Comparison of ENCODE assay signal across 13 cellular contexts in genomic region chr3:50587806-50588758, GRCh38. TPM values are rescaled to one million over a fixed set of nuclear protein-coding genes. Genes with fewer than 3 reads are reported as not detected.
DNase-seq lines count a peak whose midpoint lies in the region; ATAC-seq and TF ChIP-seq lines count a peak whose summit lies in the region.
"Had no signal": no experiment of that assay in that cellular context is flagged by ENCODE, and none has a peak within 500 bp of the region (broad histone marks: within the 10 kb centered on the region; RNA-seq: fewer than 3 reads in every experiment).

No MANE protein-coding gene starts in this region.

- no peaks in the 10 kb centered on the region for H3K27me3 ChIP-seq in CD4-positive, CD25-positive, alpha-beta regulatory T cell (ENCODE audit: control insufficient read depth, insufficient read depth, low read length)

- intact Hi-C loops in natural killer cell (cut with micrococcal nuclease), result loop anchor here (2.0 kb wide), 1 partner anchor 15 kb away; no protein-coding TSS in a partner anchor

- H3K4me3 ChIP-seq in CD4-positive, CD25-positive, alpha-beta regulatory T cell (ENCODE audit: low read depth, low read length), result peak overlapping the region; percentile 24
- H3K4me3 ChIP-seq: skin epidermis had no signal

- TF ChIP-seq CTCF in natural killer cell (IDR thresholded peaks at IDR 0.05), result no peak

- peaks cover 12% of the 10 kb centered on the region for H3K36me3 Mint-ChIP-seq in CD4-positive, CD25-positive, alpha-beta regulatory T cell
- no peaks in the 10 kb centered on the region for H3K36me3 Mint-ChIP-seq in natural killer cell

- peak overlapping the region; percentile 47 for H3K27ac ChIP-seq in CD4-positive, CD25-positive, alpha-beta regulatory T cell (ENCODE audit: insufficient read depth, low read length, poor library complexity, severe bottlenecking)
- H3K27ac ChIP-seq: C4-2B had no signal

- H3K27me3 Mint-ChIP-seq in CD4-positive, CD25-positive, alpha-beta regulatory T cell, result no peaks in the 10 kb centered on the region
- no peaks in the 10 kb centered on the region for H3K27me3 Mint-ChIP-seq in natural killer cell (ENCODE audit: low read depth in 2 of 2)

- peak overlapping the region; percentile 39 to 86 (median 67) for H3K4me3 Mint-ChIP-seq in CD4-positive, CD25-positive, alpha-beta regulatory T cell
- H3K4me3 Mint-ChIP-seq in natural killer cell, result peak overlapping the region; percentile 63
- H3K4me3 Mint-ChIP-seq: H9 had no signal

- H3K27ac Mint-ChIP-seq in CD4-positive, CD25-positive, alpha-beta regulatory T cell, result peak overlapping the region; percentile 72 to 95 (median 92)
- peak overlapping the region; percentile 68 to 83 for H3K27ac Mint-ChIP-seq in natural killer cell

- peak in 1 of 3 donors; percentile 89 for DNase-seq in CD4-positive, CD25-positive, alpha-beta regulatory T cell
- DNase-seq in activated T-cell treated with anti-CD3 and anti-CD28 coated beads for 48 hours (ENCODE audit: low read depth) (peak; percentile 86), natural killer cell (peak; percentile 53), COR-L47 (lab: John Stamatoyannopoulos, UW) (no peak), SW 1271 (lab: John Stamatoyannopoulos, UW) (no peak)
- DNase-seq: glutamatergic neuron, H9, NCI-H1092 treated with DMSO at 0.1 percent for 48 hours had no signal

- H3K9me3 ChIP-seq in CD4-positive, CD25-positive, alpha-beta regulatory T cell (ENCODE audit: control insufficient read depth in 2 of 2, low read length in 2 of 2), result no peaks in the 10 kb centered on the region

- H3K4me1 Mint-ChIP-seq in CD4-positive, CD25-positive, alpha-beta regulatory T cell, result peaks cover 7 to 74% (median 32%) of the 10 kb centered on the region in 4 donors
- peaks cover 47 to 63% of the 10 kb centered on the region in 2 donors for H3K4me1 Mint-ChIP-seq in natural killer cell

- peaks cover 68% of the 10 kb centered on the region for H3K4me1 ChIP-seq in CD4-positive, CD25-positive, alpha-beta regulatory T cell (ENCODE audit: control insufficient read depth, insufficient read depth, low read length, poor library complexity, severe bottlenecking)

- peak; percentile 12 to 19 for ATAC-seq in CD4-positive, CD25-positive, alpha-beta regulatory T cell (ENCODE audit: low read depth in 2 of 2)
- ATAC-seq in HG02759 (IDR thresholded peaks at IDR 0.05; ENCODE audit: unreplicated experiment), result peak; percentile 37
- ATAC-seq in natural killer cell, result peak; percentile 78 to 91 (median 88)
- no peak for ATAC-seq in GM19324 (IDR thresholded peaks at IDR 0.05; ENCODE audit: low FRiP score, unreplicated experiment)
- ATAC-seq in HG03565 (IDR thresholded peaks at IDR 0.05; ENCODE audit: unreplicated experiment), result no peak

- H3K36me3 ChIP-seq in CD4-positive, CD25-positive, alpha-beta regulatory T cell (ENCODE audit: control insufficient read depth, insufficient read depth, low read length), result no peaks in the 10 kb centered on the region

- H3K9me3 Mint-ChIP-seq in CD4-positive, CD25-positive, alpha-beta regulatory T cell, result no peaks in the 10 kb centered on the region
- H3K9me3 Mint-ChIP-seq in natural killer cell, result no peaks in the 10 kb centered on the region
- H3K9me3 Mint-ChIP-seq: H9 had no signal

RNA-seq across cellular contexts. Expression of gene HEMK1, which starts 18.8 kb away (rescaled TPM):
- 21.1 TPM for total RNA-seq in CD4-positive, CD25-positive, alpha-beta regulatory T cell
- 10 to 100 TPM; 18.5 to 24.9 (median 23.1) TPM for polyA plus RNA-seq in CD4-positive, CD25-positive, alpha-beta regulatory T cell
- 10 to 100 TPM; 20.5 to 29.3 (median 28.2) TPM for total RNA-seq in natural killer cell

RNA-seq across cellular contexts. Expression of gene C3orf18, which starts 20.5 kb away (rescaled TPM):
- 8.7 TPM for total RNA-seq in CD4-positive, CD25-positive, alpha-beta regulatory T cell
- polyA plus RNA-seq in CD4-positive, CD25-positive, alpha-beta regulatory T cell, result 10 to 100 TPM in 2 of 4 donors, 1 to 10 TPM in 2; 7.4 to 11.9 (median 10.6) TPM
- 10 to 100 TPM in 2 of 3 donors, 1 to 10 TPM in 1; 7.5 to 15.3 (median 11.7) TPM for total RNA-seq in natural killer cell

RNA-seq across cellular contexts. Expression of gene CISH, which starts 23.5 kb away (rescaled TPM):
- total RNA-seq in CD4-positive, CD25-positive, alpha-beta regulatory T cell, result 23.4 TPM
- 10 to 100 TPM; 40.5 to 66.7 (median 58.5) TPM for polyA plus RNA-seq in CD4-positive, CD25-positive, alpha-beta regulatory T cell
- total RNA-seq in natural killer cell, result 10 to 100 TPM in 2 of 3 donors, 1 to 10 TPM in 1; 2.4 to 23.6 (median 11.3) TPM

RNA-seq across cellular contexts. Expression of gene MAPKAPK3, which starts 28.9 kb away (rescaled TPM):
- total RNA-seq in CD4-positive, CD25-positive, alpha-beta regulatory T cell, result 42.9 TPM
- 10 to 100 TPM; 47.0 to 52.9 (median 49.5) TPM for polyA plus RNA-seq in CD4-positive, CD25-positive, alpha-beta regulatory T cell
- total RNA-seq in natural killer cell, result 10 to 100 TPM; 48.0 to 57.7 (median 49.3) TPM

Comparison
In these comparisons a context has a peak if more than half of its experiments do, and no peak if none do; other contexts are left out.
1. ATAC-seq: peak in CD4-positive, CD25-positive, alpha-beta regulatory T cell (2 of 2), HG02759 (single experiment) and natural killer cell (3 of 3); none in GM19324 (single experiment) and HG03565 (single experiment).
2. DNase-seq: peak in activated T-cell treated with anti-CD3 and anti-CD28 coated beads for 48 hours (single experiment) and natural killer cell (single experiment); none in COR-L47 (single experiment) and SW 1271 (0 of 2).